In genomic region chr13:46160474-46161066, GRCh38 we compare ENCODE assay signal across 8 cellular contexts. TPM values are rescaled to one million over a fixed set of nuclear protein-coding genes. Genes with fewer than 3 reads are reported as not detected.
DNase-seq lines count a peak whose midpoint lies in the region; ATAC-seq, FAIRE-seq and TF ChIP-seq lines count a peak whose summit lies in the region.

No MANE protein-coding gene starts in this region.

- DNase-seq in A549 (ENCODE audit: low read depth in 1 of 2, low spot score in 1 of 2), result peak; percentile 47 to 55
- DNase-seq in ELR (ENCODE audit: low read depth), result peak; percentile 65
- peak; percentile 85 for DNase-seq in HT-29 (ENCODE audit: low spot score)
- peak; percentile 51 to 63 for DNase-seq in T47D (ENCODE audit: low read depth in 1 of 2, low spot score in 1 of 2)
- DNase-seq in keratinocyte (ENCODE audit: low read depth, low spot score), result no peak
- DNase-seq in superior temporal gyrus (ENCODE audit: extremely low spot score), result peak; percentile 82
- no peak for DNase-seq in stimulated activated CD8-positive, alpha-beta memory T cell treated with anti-CD3 and anti-CD28 coated beads, Interleukin-4, amount 100 ng/mL, for 48 hours

- H2AFZ ChIP-seq in OCI-LY3 (ENCODE audit: low read depth, low read length), result no peak overlapping the region
- H2AFZ ChIP-seq in keratinocyte (ENCODE audit: control insufficient read depth, low read length), result no peak overlapping the region

- H3K36me3 ChIP-seq in OCI-LY3 (replicated peaks; ENCODE audit: low read depth, low read length), result peaks cover 67% of the 10 kb centered on the region
- H3K36me3 ChIP-seq in keratinocyte (ENCODE audit: control insufficient read depth in 2 of 2, extremely low read depth in 1 of 2, insufficient read depth in 2 of 2, low read length in 2 of 2), result no peaks in the 10 kb centered on the region

- no peaks in the 10 kb centered on the region for H3K9me1 ChIP-seq in keratinocyte (ENCODE audit: control insufficient read depth, extremely low read depth, insufficient read depth, low read length)

- no peak for TF ChIP-seq POLR2A in A549 (IDR thresholded peaks at IDR 0.05; ENCODE audit: low read length)

- FAIRE-seq in A549 (lab: Jason Lieb, UNC) (no peak), keratinocyte (lab: Jason Lieb, UNC) (peak; percentile 67)

- in situ Hi-C loops in T47D (cut with HindIII; ENCODE audit: low pct_unique_long_range_greater_than_20kb, low sequenced_read_pairs), result no loop called here

- CTCF ChIA-PET in A549 (lab: Yijun Ruan, JAX), result interaction anchor here (0.7 to 2.3 kb wide), 18 partner anchors 10 to 538 kb away, joined by 3 to 26 read pairs (median 4); no protein-coding TSS in a partner anchor

- H3K4me1 ChIP-seq in A549 (no peaks in the 10 kb centered on the region), OCI-LY3 (ENCODE audit: low read length) (peaks cover 42% of the 10 kb centered on the region), keratinocyte (ENCODE audit: control insufficient read depth, extremely low read depth, insufficient read depth, low read length) (no peaks in the 10 kb centered on the region)

- peak; percentile 56 to 81; a peak in 4 of 6 replicates for ATAC-seq in A549

- peaks cover 90% of the 10 kb centered on the region for H4K20me1 ChIP-seq in OCI-LY3 (ENCODE audit: insufficient read depth, low read length)
- no peaks in the 10 kb centered on the region for H4K20me1 ChIP-seq in keratinocyte (ENCODE audit: control insufficient read depth, extremely low read depth, insufficient read depth, low read length)

- POLR2A ChIA-PET in A549 (lab: Yijun Ruan, JAX), result no interaction called here

- H3K4me2 ChIP-seq in A549 (peak overlapping the region; percentile 60; the same call in 2 of the 3 replicates), OCI-LY3 (ENCODE audit: low read length) (peak overlapping the region; percentile 46), keratinocyte (ENCODE audit: control insufficient read depth, extremely low read depth, insufficient read depth, low read depth, low read length) (no peak overlapping the region)

- H3K4me3 ChIP-seq in A549 (no peak overlapping the region), OCI-LY3 (ENCODE audit: low read length) (peak overlapping the region; percentile 13; the same call in 1 of the 2 replicates), keratinocyte (ENCODE audit: control insufficient read depth in 2 of 3, extremely low read depth in 1 of 3, insufficient read depth in 2 of 3, low read depth in 1 of 3, low read length in 3 of 3) (no peak overlapping the region)

- H3K9me3 ChIP-seq in A549 (no peaks in the 10 kb centered on the region), OCI-LY3 (ENCODE audit: insufficient read depth, low read length) (no peaks in the 10 kb centered on the region), keratinocyte (ENCODE audit: control insufficient read depth, low read depth, low read length) (no peaks in the 10 kb centered on the region)

- peak; percentile 73 to 74 for TF ChIP-seq RAD21 in A549 (conservative IDR thresholded peaks at IDR 0.05 in 1 of 2, IDR thresholded peaks at IDR 0.05 in 1 of 2)

- no peaks in the 10 kb centered on the region for H3K27me3 ChIP-seq in OCI-LY3 (ENCODE audit: low read depth, low read length)
- peaks cover 4% of the 10 kb centered on the region for H3K27me3 ChIP-seq in keratinocyte (ENCODE audit: control insufficient read depth, extremely low read depth, insufficient read depth, low read length)

- no peak overlapping the region for H3K9ac ChIP-seq in OCI-LY3 (ENCODE audit: low read length)
- H3K9ac ChIP-seq in keratinocyte (ENCODE audit: control insufficient read depth, extremely low read depth, insufficient read depth, low read length), result no peak overlapping the region

- H3K27ac ChIP-seq in A549, result no peak overlapping the region
- H3K27ac ChIP-seq in OCI-LY3 (ENCODE audit: low read length), result peak overlapping the region; percentile 51
- H3K27ac ChIP-seq in keratinocyte (ENCODE audit: control insufficient read depth, insufficient read depth, low read length), result no peak overlapping the region

- WGBS in A549 (ENCODE audit: missing lambda C conversion rate), result 6% methylated on average over 4 of the region's 4 CpGs

- TF ChIP-seq CTCF in A549 (IDR thresholded peaks at IDR 0.05) (peak; percentile 72), OCI-LY3 (IDR thresholded peaks at IDR 0.05; ENCODE audit: low read depth, low read length) (peak; percentile 86), keratinocyte (optimal IDR thresholded peaks at IDR 0.05 in 1 of 3, IDR thresholded peaks at IDR 0.05 in 1 of 3, conservative IDR thresholded peaks at IDR 0.05 in 1 of 3; ENCODE audit: extremely low read depth in 1 of 3, insufficient read depth in 2 of 3, low read length in 3 of 3) (peak; percentile 52 to 75 (median 74))

- dilution Hi-C loops in keratinocyte (cut with MboI; ENCODE audit: extremely low pct_ligation_motif_present, low sequenced_read_pairs), result no loop called here

- no peak for TF ChIP-seq EP300 in A549 (IDR thresholded peaks at IDR 0.05)

- peaks cover 100% of the 10 kb centered on the region for H3K79me2 ChIP-seq in OCI-LY3 (ENCODE audit: low read length)
- no peaks in the 10 kb centered on the region for H3K79me2 ChIP-seq in keratinocyte (ENCODE audit: control insufficient read depth, insufficient read depth, low read length)

TF ChIP-seq in A549, 52 proteins besides CTCF, POLR2A, EP300 and RAD21:
- TF ChIP-seq CEBPB (IDR thresholded peaks at IDR 0.05), result 0 out of 4 replicates have a peak, but pooled peaks of 1 of the 2 experiments have one; percentile 13
- TF ChIP-seq SMC3 (IDR thresholded peaks at IDR 0.05), result peak; percentile 65
- TF ChIP-seq HOXB5 (CRISPR knock-in tag; IDR thresholded peaks at IDR 0.05), result no peak
- no peak for TF ChIP-seq ZC3H11A (IDR thresholded peaks at IDR 0.05)
- TF ChIP-seq JUN (IDR thresholded peaks at IDR 0.05), result no peak
- no peak for TF ChIP-seq TP53 (CRISPR knock-in tag; IDR thresholded peaks at IDR 0.05)
- no peak for TF ChIP-seq NFE2L2 (conservative IDR thresholded peaks at IDR 0.05; ENCODE audit: low read length)

RNA-seq across cellular contexts. Expression of gene LCP1, which starts 21.4 kb away (rescaled TPM):
- polyA plus RNA-seq in A549 (2011; rRNA removed) (0.19 and 0.34 TPM in 2 replicates), A549 (2017; fragmentation: RNase III; extraction: RNeasy Plus Mini Kit Qiagen cat#74134 plus additional on column Dnase treatment) (0.07 to 0.09 TPM in 2 of 3 replicates, not detected in the other), keratinocyte (1.8 to 2.5 TPM (median 2.2 TPM) in 3 replicates)
- 0.04 and 0.08 TPM in 2 replicates for polyA plus RNA-seq in A549 (2012; cell fraction: cytosol; rRNA removed)
- 0.02 and 0.05 TPM in 2 replicates for polyA plus RNA-seq in A549 (2012; cell fraction: nucleus; rRNA removed)
- 0.08 and 0.10 TPM in 2 replicates for polyA minus RNA-seq in A549 (2011; rRNA and poly(A)+ RNA removed)
- not detected in 2 replicates for total RNA-seq in HT-29 (2014; rRNA removed; shearing (Covaris generic))
- not detected for polyA plus RNA-seq in keratinocyte (2011; ENCODE audit: low read depth)
- 1.3 and 1.5 TPM in 2 replicates for polyA plus RNA-seq in keratinocyte (2011; cell fraction: cytosol; rRNA removed)
- 1.3 and 2.2 TPM in 2 replicates for polyA plus RNA-seq in keratinocyte (2011; cell fraction: nucleus; rRNA removed)
- 0.06 and 1.5 TPM in 2 replicates for polyA plus RNA-seq in keratinocyte (2012; ENCODE audit: low replicate concordance)
- polyA minus RNA-seq in keratinocyte, result 0.66 to 5.0 TPM (median 1.8 TPM) in 3 replicates
- not detected for polyA minus RNA-seq in keratinocyte (2011; cell fraction: cytosol; rRNA and poly(A)+ RNA removed)
- polyA minus RNA-seq in keratinocyte (2011; cell fraction: nucleus; rRNA and poly(A)+ RNA removed), result 0.53 and 0.93 TPM in 2 replicates

RNA-seq across cellular contexts. Expression of gene LRRC63, which starts 51.2 kb away (rescaled TPM):
- polyA plus RNA-seq in A549 (2011; rRNA removed) (0.19 and 0.26 TPM in 2 replicates), A549 (2017; fragmentation: RNase III; extraction: RNeasy Plus Mini Kit Qiagen cat#74134 plus additional on column Dnase treatment) (0.04 to 0.06 TPM in 2 of 3 replicates, not detected in the other), keratinocyte (0.02 to 0.05 TPM in 2 of 3 replicates, not detected in the other)
- polyA plus RNA-seq in A549 (2012; cell fraction: cytosol; rRNA removed), result 0.03 and 0.09 TPM in 2 replicates
- 0.02 and 0.07 TPM in 2 replicates for polyA plus RNA-seq in A549 (2012; cell fraction: nucleus; rRNA removed)
- 0.17 TPM in 1 of 2 replicates, not detected in the other for polyA minus RNA-seq in A549 (2011; rRNA and poly(A)+ RNA removed)
- not detected in 2 replicates for total RNA-seq in HT-29 (2014; rRNA removed; shearing (Covaris generic))
- not detected for polyA plus RNA-seq in keratinocyte (2011; ENCODE audit: low read depth)
- not detected in 2 replicates for polyA plus RNA-seq in keratinocyte (2011; cell fraction: cytosol; rRNA removed)
- polyA plus RNA-seq in keratinocyte (2011; cell fraction: nucleus; rRNA removed), result 0.05 TPM in 1 of 2 replicates, not detected in the other
- not detected in 2 replicates for polyA plus RNA-seq in keratinocyte (2012; ENCODE audit: low replicate concordance)
- polyA minus RNA-seq in keratinocyte, result not detected in 3 replicates
- polyA minus RNA-seq in keratinocyte (2011; cell fraction: cytosol; rRNA and poly(A)+ RNA removed), result not detected
- polyA minus RNA-seq in keratinocyte (2011; cell fraction: nucleus; rRNA and poly(A)+ RNA removed), result not detected in 2 replicates

RNA-seq across cellular contexts. Expression of gene CPB2, which starts 55.7 kb away (rescaled TPM):
- polyA plus RNA-seq in A549 (2011; rRNA removed), result 0.48 and 0.49 TPM in 2 replicates
- polyA plus RNA-seq in A549 (2012; cell fraction: cytosol; rRNA removed), result 0.03 TPM in 1 of 2 replicates, not detected in the other
- polyA plus RNA-seq in A549 (2012; cell fraction: nucleus; rRNA removed), result not detected in 2 replicates
- polyA plus RNA-seq in A549 (2017; fragmentation: RNase III; extraction: RNeasy Plus Mini Kit Qiagen cat#74134 plus additional on column Dnase treatment), result 0.05 TPM in 1 of 3 replicates, not detected in the others
- polyA minus RNA-seq in A549 (2011; rRNA and poly(A)+ RNA removed), result 0.17 TPM in 1 of 2 replicates, not detected in the other
- total RNA-seq in HT-29 (2014; rRNA removed; shearing (Covaris generic)), result not detected in 2 replicates
- 0.06 to 0.26 TPM (median 0.08 TPM) in 3 replicates for polyA plus RNA-seq in keratinocyte
- 0.39 TPM for polyA plus RNA-seq in keratinocyte (2011; ENCODE audit: low read depth)
- 0.12 and 0.39 TPM in 2 replicates for polyA plus RNA-seq in keratinocyte (2011; cell fraction: cytosol; rRNA removed)
- polyA plus RNA-seq in keratinocyte (2011; cell fraction: nucleus; rRNA removed), result 0.17 and 0.23 TPM in 2 replicates
- 0.10 and 0.27 TPM in 2 replicates for polyA plus RNA-seq in keratinocyte (2012; ENCODE audit: low replicate concordance)
- polyA minus RNA-seq in keratinocyte, result not detected in 3 replicates
- polyA minus RNA-seq in keratinocyte (2011; cell fraction: cytosol; rRNA and poly(A)+ RNA removed), result not detected
- polyA minus RNA-seq in keratinocyte (2011; cell fraction: nucleus; rRNA and poly(A)+ RNA removed), result not detected in 2 replicates

Comparison
In these comparisons a context has a peak if more than half of its experiments do, and no peak if none do; other contexts are left out.
1. DNase-seq: peak in A549 (2 of 2), ELR (single experiment), HT-29 (single experiment), T47D (2 of 2) and superior temporal gyrus (single experiment); none in keratinocyte (single experiment) and stimulated activated CD8-positive, alpha-beta memory T cell treated with anti-CD3 and anti-CD28 coated beads, Interleukin-4, amount 100 ng/mL, for 48 hours (single experiment).
2. Peak in every context shown above with its lines, with median percentiles within 50 percentile points of each other: CTCF ChIP-seq.